Comparison of ENCODE assay signal across 8 cellular contexts in the genomic region with DNA sequence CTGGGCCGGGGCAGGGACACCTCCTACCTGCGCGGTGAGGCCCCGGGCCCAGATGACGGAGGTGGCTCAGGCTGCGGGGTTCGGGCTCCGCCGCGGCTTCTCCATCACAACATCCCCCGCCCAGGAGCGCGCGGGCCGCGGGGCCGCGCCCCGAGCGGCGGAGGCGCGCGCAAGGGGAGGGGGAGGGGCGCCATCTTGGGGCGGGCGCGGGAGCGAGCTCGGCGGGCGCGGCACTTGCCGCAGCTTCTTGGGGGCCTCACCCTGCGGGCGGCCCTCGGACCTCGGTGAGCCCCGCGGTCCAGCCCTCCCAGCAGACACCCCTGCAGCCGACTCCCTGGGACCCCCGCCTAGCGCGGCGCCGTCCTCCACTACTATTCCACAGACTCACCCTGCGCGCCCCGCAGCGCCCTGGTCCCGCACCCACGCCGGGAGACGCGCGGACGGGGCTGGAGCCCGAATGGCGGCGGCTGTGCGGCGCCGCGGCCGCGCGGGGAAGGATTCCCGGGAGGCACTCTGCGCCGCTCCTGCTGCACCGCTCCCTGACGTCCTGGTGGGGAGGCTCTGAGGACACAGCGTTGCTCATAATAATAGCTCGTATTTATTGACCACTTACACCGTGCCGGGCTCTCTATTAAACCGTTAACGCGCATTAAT. TPM values are rescaled to one million over a fixed set of nuclear protein-coding genes. Genes with fewer than 3 reads are reported as not detected.
DNase-seq lines count a peak whose midpoint lies in the region; ATAC-seq, FAIRE-seq and TF ChIP-seq lines count a peak whose summit lies in the region.

A gene (minus strand): TSS at position 137 of the 654 bp plus-strand sequence. CDS start 7,747 bp downstream, outside the sequence.

- intact Hi-C loops in kidney (cut with DNase I): no loop called here

- peak within 1 kb of the TSS; percentile 70 to 71 for H3K9ac ChIP-seq in kidney (ENCODE audit: low read length in 2 of 2)

- peaks cover 0 to 9% of the 10 kb centered on the region in 2 donors for H3K4me1 ChIP-seq in kidney (ENCODE audit: control insufficient read depth in 1 of 2, insufficient read depth in 1 of 2, low read depth in 1 of 2, low read length in 2 of 2)

- FAIRE-seq in kidney (lab: Jason Lieb, UNC): no peak

- no peak for TF ChIP-seq CTCF in kidney (IDR thresholded peaks at IDR 0.05; ENCODE audit: borderline replicate concordance, extremely low read depth, insufficient read depth)

- H3K36me3 ChIP-seq in kidney (ENCODE audit: control insufficient read depth in 1 of 2, insufficient read depth in 2 of 2, low read length in 2 of 2): no peaks in the 10 kb centered on the region

- DNase-seq in CD1c-positive myeloid dendritic cell (ENCODE audit: extremely low spot score) (peak; percentile 62), NCI-H1092 treated with DMSO at 0.1 percent for 48 hours (lab: John Stamatoyannopoulos, UW) (peak; percentile 59), cerebellar cortex (ENCODE audit: low spot score) (peak; percentile 64), kidney (peak; percentile 86)
- DNase-seq in activated CD4-positive, alpha-beta T cell treated with anti-CD3 and anti-CD28 coated beads for 24 hours (ENCODE audit: low read depth in 2 of 2): peak; percentile 66 to 67
- DNase-seq in stimulated activated CD4-positive, alpha-beta T cell treated with anti-CD3 and anti-CD28 coated beads, Interleukin-12 subunit alpha, Interleukin-12 subunit beta, amount 100 ng/mL, for 4 hours: peak; percentile 74

- peak; percentile 57 for ATAC-seq in GM21367 (IDR thresholded peaks at IDR 0.05; ENCODE audit: unreplicated experiment)
- ATAC-seq in HG03108 (IDR thresholded peaks at IDR 0.05; ENCODE audit: unreplicated experiment): no peak

- peak within 1 kb of the TSS; percentile 71 to 82 for H3K27ac ChIP-seq in kidney (ENCODE audit: low read depth in 2 of 2, low read length in 2 of 2)

- peak within 1 kb of the TSS; percentile 68 to 85 for H3K4me3 ChIP-seq in kidney (ENCODE audit: low read length in 2 of 2)

- H3K9me3 ChIP-seq in kidney (ENCODE audit: control insufficient read depth in 1 of 2, low read length in 2 of 2): no peaks in the 10 kb centered on the region

RNA-seq across cellular contexts. Expression of the gene that starts here (rescaled TPM):
- 43.7 TPM for total RNA-seq in kidney
- 67.2 TPM for polyA plus RNA-seq in kidney (ENCODE audit: insufficient read depth, low read depth, low replicate concordance)
